Comparison of ENCODE assay signal across 8 cellular contexts in the genomic region with DNA sequence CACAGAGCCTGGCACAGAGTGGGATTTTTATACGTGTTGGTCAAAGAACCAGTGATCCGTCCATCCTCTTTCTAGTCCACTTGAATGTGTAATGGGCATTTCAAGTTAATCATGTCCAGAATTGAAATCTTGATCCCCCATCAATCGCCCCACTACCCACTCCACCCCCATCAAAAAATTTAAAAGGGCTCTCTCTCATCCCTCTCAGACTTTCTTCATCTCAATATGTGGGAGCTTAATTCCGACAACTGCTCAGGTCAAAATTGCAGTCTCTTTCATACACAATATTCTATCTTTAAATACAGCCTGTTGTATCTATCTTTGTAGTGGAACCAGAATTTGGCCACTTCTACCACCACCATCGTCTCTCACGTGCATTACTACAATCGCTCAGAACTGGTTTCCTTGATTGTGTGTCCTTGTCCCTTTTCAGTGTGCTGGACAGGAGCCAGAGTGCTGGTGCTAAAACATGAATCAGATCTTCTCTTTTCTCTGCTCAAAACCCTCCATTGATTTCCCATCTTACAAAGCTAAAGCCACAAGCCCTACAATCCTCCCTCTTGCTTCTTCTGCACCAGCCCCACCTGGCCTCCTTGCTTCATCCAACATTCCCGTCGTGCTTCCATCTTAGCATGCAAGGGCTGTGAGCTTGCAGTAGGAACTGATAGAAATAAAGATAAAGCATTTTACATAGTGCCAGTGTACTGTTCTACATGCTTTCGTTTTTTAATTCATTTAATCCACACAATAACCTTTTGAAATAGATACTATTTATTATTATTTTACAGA. TPM values are rescaled to one million over a fixed set of nuclear protein-coding genes. Genes with fewer than 3 reads are reported as not detected.
DNase-seq lines count a peak whose midpoint lies in the region; ATAC-seq and TF ChIP-seq lines count a peak whose summit lies in the region.

No MANE protein-coding gene starts in this region.

- H3K4me1 ChIP-seq in left ventricle myocardium inferior (peaks cover 20% of the 10 kb centered on the region), upper lobe of right lung (peaks cover 15% of the 10 kb centered on the region)

- DNase-seq in left ventricle myocardium inferior (no peak), Right ventricle myocardium inferior (ENCODE audit: missing footprints) (no peak), memory B cell (ENCODE audit: low spot score in 2 of 2) (no peak), upper lobe of right lung (no peak), AG08395 (ENCODE audit: low spot score) (no peak), mucosa of gallbladder (ENCODE audit: low spot score) (no peak)
- no peak for DNase-seq in activated T-helper 2 cell treated with anti-CD3 and anti-CD28 coated beads, Interferon-gamma antibody, Interleukin-2, Interleukin-4, amounts not matched to agents 10 μg/mL and 5 μg/mL and 100 μg/mL, durations not matched to agents 14 hours and 24 hours and 36 hours (ENCODE audit: low spot score)

- TF ChIP-seq CTCF in left ventricle myocardium inferior (IDR thresholded peaks at IDR 0.05; ENCODE audit: borderline replicate concordance): no peak
- TF ChIP-seq CTCF in upper lobe of right lung (IDR thresholded peaks at IDR 0.05): no peak

- intact Hi-C loops in left ventricle myocardium inferior (cut with micrococcal nuclease): no loop called here
- intact Hi-C loops in Right ventricle myocardium inferior (cut with DNase I): loop anchor here (2.0 to 10.0 kb wide), 3 partner anchors 39 to 343 kb away; partner anchors contain the start of gene SEPTIN8
- intact Hi-C loops in activated T-helper 2 cell treated with anti-CD3 and anti-CD28 coated beads, Interferon-gamma antibody, Interleukin-2, Interleukin-4, amounts not matched to agents 10 μg/mL and 5 μg/mL and 100 μg/mL, durations not matched to agents 14 hours and 24 hours and 36 hours (cut with micrococcal nuclease): loop anchor here (2.0 to 10.0 kb wide), 5 partner anchors 79 to 351 kb away; partner anchors contain the start of genes IL13 and RAD50
- intact Hi-C loops in upper lobe of right lung (cut with DNase I): no loop called here

- H3K4me3 ChIP-seq in left ventricle myocardium inferior (peak overlapping the region; percentile 92), upper lobe of right lung (peak overlapping the region; percentile 87)

- H3K9me3 ChIP-seq in left ventricle myocardium inferior (replicated peaks) (no peaks in the 10 kb centered on the region), upper lobe of right lung (no peaks in the 10 kb centered on the region)

- H3K9me3 Mint-ChIP-seq in activated T-helper 2 cell treated with anti-CD3 and anti-CD28 coated beads, Interferon-gamma antibody, Interleukin-2, Interleukin-4, amounts not matched to agents 10 μg/mL and 5 μg/mL and 100 μg/mL, durations not matched to agents 14 hours and 24 hours and 36 hours: no peaks in the 10 kb centered on the region
- H3K9me3 Mint-ChIP-seq in memory B cell: peaks cover 2% of the 10 kb centered on the region

- H3K36me3 Mint-ChIP-seq in activated T-helper 2 cell treated with anti-CD3 and anti-CD28 coated beads, Interferon-gamma antibody, Interleukin-2, Interleukin-4, amounts not matched to agents 10 μg/mL and 5 μg/mL and 100 μg/mL, durations not matched to agents 14 hours and 24 hours and 36 hours (ENCODE audit: low read depth): peaks cover 11% of the 10 kb centered on the region
- H3K36me3 Mint-ChIP-seq in memory B cell: no peaks in the 10 kb centered on the region

- ATAC-seq in Right ventricle myocardium inferior (no peak), memory B cell (ENCODE audit: low read depth) (no peak), upper lobe of right lung (no peak), HG03432 (IDR thresholded peaks at IDR 0.05; ENCODE audit: unreplicated experiment) (no peak)

- peak overlapping the region; percentile 79 for H3K27ac ChIP-seq in left ventricle myocardium inferior (replicated peaks)
- no peak overlapping the region for H3K27ac ChIP-seq in upper lobe of right lung

- peaks cover 18% of the 10 kb centered on the region for H3K27me3 ChIP-seq in left ventricle myocardium inferior (ENCODE audit: low read depth)
- no peaks in the 10 kb centered on the region for H3K27me3 ChIP-seq in upper lobe of right lung

- H3K27me3 Mint-ChIP-seq in activated T-helper 2 cell treated with anti-CD3 and anti-CD28 coated beads, Interferon-gamma antibody, Interleukin-2, Interleukin-4, amounts not matched to agents 10 μg/mL and 5 μg/mL and 100 μg/mL, durations not matched to agents 14 hours and 24 hours and 36 hours (ENCODE audit: low read depth): peaks cover 18% of the 10 kb centered on the region
- H3K27me3 Mint-ChIP-seq in memory B cell: peaks cover 5% of the 10 kb centered on the region

- H3K27ac Mint-ChIP-seq in activated T-helper 2 cell treated with anti-CD3 and anti-CD28 coated beads, Interferon-gamma antibody, Interleukin-2, Interleukin-4, amounts not matched to agents 10 μg/mL and 5 μg/mL and 100 μg/mL, durations not matched to agents 14 hours and 24 hours and 36 hours: peak overlapping the region; percentile 86
- peak overlapping the region; percentile 93 for H3K27ac Mint-ChIP-seq in memory B cell

- H3K4me3 Mint-ChIP-seq in activated T-helper 2 cell treated with anti-CD3 and anti-CD28 coated beads, Interferon-gamma antibody, Interleukin-2, Interleukin-4, amounts not matched to agents 10 μg/mL and 5 μg/mL and 100 μg/mL, durations not matched to agents 14 hours and 24 hours and 36 hours (ENCODE audit: low read depth): peak overlapping the region; percentile 85
- peak overlapping the region; percentile 95 for H3K4me3 Mint-ChIP-seq in memory B cell

- H3K36me3 ChIP-seq in left ventricle myocardium inferior (no peaks in the 10 kb centered on the region), upper lobe of right lung (no peaks in the 10 kb centered on the region)

- H3K4me1 Mint-ChIP-seq in activated T-helper 2 cell treated with anti-CD3 and anti-CD28 coated beads, Interferon-gamma antibody, Interleukin-2, Interleukin-4, amounts not matched to agents 10 μg/mL and 5 μg/mL and 100 μg/mL, durations not matched to agents 14 hours and 24 hours and 36 hours (ENCODE audit: low read depth): peaks cover 37% of the 10 kb centered on the region
- H3K4me1 Mint-ChIP-seq in memory B cell: peaks cover 15% of the 10 kb centered on the region

RNA-seq across cellular contexts. Expression of gene KIF3A, which starts 0.8 kb away (rescaled TPM):
- total RNA-seq in left ventricle myocardium inferior: 11.9 TPM
- 10.2 TPM for total RNA-seq in Right ventricle myocardium inferior
- 40.7 and 41.4 TPM in 2 replicates for total RNA-seq in activated T-helper 2 cell treated with anti-CD3 and anti-CD28 coated beads, Interferon-gamma antibody, Interleukin-2, Interleukin-4, amounts not matched to agents 10 μg/mL and 5 μg/mL and 100 μg/mL, durations not matched to agents 14 hours and 24 hours and 36 hours
- total RNA-seq in upper lobe of right lung: 10.5 TPM
- total RNA-seq in mucosa of gallbladder: 15.5 TPM

RNA-seq across cellular contexts. Expression of gene CCNI2, which starts 9.1 kb away (rescaled TPM):
- total RNA-seq in left ventricle myocardium inferior (0.08 TPM), Right ventricle myocardium inferior (0.16 TPM), upper lobe of right lung (0.55 TPM), mucosa of gallbladder (8.4 TPM)
- total RNA-seq in activated T-helper 2 cell treated with anti-CD3 and anti-CD28 coated beads, Interferon-gamma antibody, Interleukin-2, Interleukin-4, amounts not matched to agents 10 μg/mL and 5 μg/mL and 100 μg/mL, durations not matched to agents 14 hours and 24 hours and 36 hours: 7.6 and 7.7 TPM in 2 replicates

RNA-seq across cellular contexts. Expression of gene SEPTIN8, which starts 38.9 kb away (rescaled TPM):
- 27.2 TPM for total RNA-seq in left ventricle myocardium inferior
- 28.5 TPM for total RNA-seq in Right ventricle myocardium inferior
- 34.9 and 35.9 TPM in 2 replicates for total RNA-seq in activated T-helper 2 cell treated with anti-CD3 and anti-CD28 coated beads, Interferon-gamma antibody, Interleukin-2, Interleukin-4, amounts not matched to agents 10 μg/mL and 5 μg/mL and 100 μg/mL, durations not matched to agents 14 hours and 24 hours and 36 hours
- 42.6 TPM for total RNA-seq in upper lobe of right lung
- total RNA-seq in mucosa of gallbladder: 63.9 TPM

Comparison
In these comparisons a context has a peak if more than half of its experiments do, and no peak if none do; other contexts are left out.
1. intact Hi-C loops: an anchor here in Right ventricle myocardium inferior (2.0 to 10.0 kb wide) and activated T-helper 2 cell treated with anti-CD3 and anti-CD28 coated beads, Interferon-gamma antibody, Interleukin-2, Interleukin-4, amounts not matched to agents 10 μg/mL and 5 μg/mL and 100 μg/mL, durations not matched to agents 14 hours and 24 hours and 36 hours (2.0 to 10.0 kb wide); none called in left ventricle myocardium inferior and upper lobe of right lung.